Comparison of ENCODE assay signal across 7 cellular contexts in genomic region chr17:81427446-81428120, GRCh38. TPM values are rescaled to one million over a fixed set of nuclear protein-coding genes. Genes with fewer than 3 reads are reported as not detected.
A peak's percentile ranks its signal among the peaks of the same experiment; 100 is the strongest.
DNase-seq lines count a peak whose midpoint lies in the region; ATAC-seq and TF ChIP-seq lines count a peak whose summit lies in the region.

No MANE protein-coding gene starts in this region.

- CTCF ChIA-PET in IMR-90 (lab: Yijun Ruan, JAX), result no interaction called here

- H3K14ac ChIP-seq in IMR-90 (replicated peaks; ENCODE audit: low read depth, low read length), result no peak overlapping the region

- H3K4ac ChIP-seq in IMR-90 (ENCODE audit: low read depth, low read length), result no peak overlapping the region

- H3K27ac ChIP-seq in IMR-90 (ENCODE audit: insufficient read depth, low read length) (no peak overlapping the region), left ventricle myocardium inferior (replicated peaks) (peak overlapping the region; percentile 72), stomach (peak overlapping the region; percentile 85 to 91 (median 88))

- no peak overlapping the region for H2BK15ac ChIP-seq in IMR-90 (ENCODE audit: low read depth, low read length)

- DNase-seq in IMR-90, result no peak
- DNase-seq in NCI-H446 treated with DMSO at 0.1 percent for 48 hours (lab: John Stamatoyannopoulos, UW), result peak; percentile 82
- DNase-seq in left ventricle myocardium inferior, result peak; percentile 76
- peak; percentile 95 for DNase-seq in stomach
- DNase-seq in UCSD-AML1 (lab: John Stamatoyannopoulos, UW; ENCODE audit: unreplicated experiment), result no peak

- H3K9me3 ChIP-seq in IMR-90 (ENCODE audit: control insufficient read depth, insufficient read depth, low read length), result no peaks in the 10 kb centered on the region
- H3K9me3 ChIP-seq in left ventricle myocardium inferior (replicated peaks), result no peaks in the 10 kb centered on the region
- H3K9me3 ChIP-seq in stomach, result no peaks in the 10 kb centered on the region

- H2BK20ac ChIP-seq in IMR-90 (ENCODE audit: low read depth, low read length), result no peak overlapping the region

- TF ChIP-seq POLR2A in IMR-90 (IDR thresholded peaks at IDR 0.05; ENCODE audit: low read depth, low read length), result no peak
- no peak for TF ChIP-seq POLR2A in stomach (IDR thresholded peaks at IDR 0.05)

- H3K56ac ChIP-seq in IMR-90 (ENCODE audit: extremely low read depth, insufficient read depth, low read length), result no peak overlapping the region

- no peak overlapping the region for H3K4me2 ChIP-seq in IMR-90 (ENCODE audit: low read depth, low read length)

- dilution Hi-C loops in IMR-90 (cut with HindIII; ENCODE audit: low sequenced_read_pairs, unreplicated experiment), result no loop called here

- H3K36me3 ChIP-seq in IMR-90 (ENCODE audit: control insufficient read depth, insufficient read depth, low read length), result no peaks in the 10 kb centered on the region; the same call in 1 of the 2 replicates
- no peaks in the 10 kb centered on the region for H3K36me3 ChIP-seq in left ventricle myocardium inferior
- no peaks in the 10 kb centered on the region for H3K36me3 ChIP-seq in stomach

- H3K79me1 ChIP-seq in IMR-90 (ENCODE audit: low read depth in 1 of 2, low read length in 2 of 2), result peaks cover 20 to 40% of the 10 kb centered on the region in 2 experiments

- H2BK120ac ChIP-seq in IMR-90 (ENCODE audit: low read depth, low read length), result no peak overlapping the region

- H3K4me3 ChIP-seq in IMR-90 (ENCODE audit: insufficient read depth, low read depth, low read length), result no peak overlapping the region
- peak overlapping the region; percentile 29 for H3K4me3 ChIP-seq in left ventricle myocardium inferior
- H3K4me3 ChIP-seq in stomach, result peak overlapping the region in 2 of 4 donors; percentile 2 to 8

- TF ChIP-seq EP300 in stomach (IDR thresholded peaks at IDR 0.05), result no peak

- no peak overlapping the region for H4K8ac ChIP-seq in IMR-90 (ENCODE audit: low read depth in 2 of 2, low read length in 2 of 2)

- H3K4me1 ChIP-seq in IMR-90 (ENCODE audit: control insufficient read depth, insufficient read depth, low read length), result peaks cover 25% of the 10 kb centered on the region
- peaks cover 66% of the 10 kb centered on the region for H3K4me1 ChIP-seq in left ventricle myocardium inferior
- H3K4me1 ChIP-seq in stomach, result peaks cover 61 to 69% (median 65%) of the 10 kb centered on the region in 4 donors

- H3K23ac ChIP-seq in IMR-90 (ENCODE audit: low read depth, low read length), result no peak overlapping the region

- WGBS in IMR-90 (ENCODE audit: extremely low coverage in 2 of 2, insufficient read length in 1 of 2), 2 experiments, result 81% methylated on average over 8 of the region's 32 CpGs; no CpG with 5 or more reads in 1 of the 2 experiments
- WGBS in stomach, 5 donors, result 17 to 36% (median 24%) methylated on average over 21 to 32 of the region's 32 CpGs

- no peak overlapping the region for H2BK5ac ChIP-seq in IMR-90 (ENCODE audit: low read depth, low read length, poor library complexity, severe bottlenecking)

- H2AK5ac ChIP-seq in IMR-90 (ENCODE audit: low read depth, low read length), result no peak overlapping the region

- no peak for TF ChIP-seq RAD21 in IMR-90 (IDR thresholded peaks at IDR 0.05; ENCODE audit: low read length)

- H3K9me1 ChIP-seq in IMR-90 (ENCODE audit: insufficient read depth, low read length), result peaks cover 10% of the 10 kb centered on the region

- intact Hi-C loops in IMR-90 (cut with micrococcal nuclease), result no loop called here
- intact Hi-C loops in left ventricle myocardium inferior (cut with micrococcal nuclease), result no loop called here
- intact Hi-C loops in stomach (cut with DNase I; ENCODE audit: low total_unique reads), result no loop called here

- H2AK9ac ChIP-seq in IMR-90 (replicated peaks; ENCODE audit: low read depth, low read length, poor library complexity), result peak overlapping the region; percentile 55

- no peak overlapping the region for H4K91ac ChIP-seq in IMR-90 (ENCODE audit: insufficient read depth, low read depth, low read length)

- no TSS peak for BruUV-seq in IMR-90 (replicated peaks; lab: Mats Ljungman, UMichigan)

- H4K20me1 ChIP-seq in IMR-90 (ENCODE audit: insufficient read depth, low read length), result peaks cover 8% of the 10 kb centered on the region

- POLR2A ChIA-PET in IMR-90 (lab: Charles Lee; ENCODE audit: unreplicated experiment), result no interaction called here

- H2AFZ ChIP-seq in IMR-90 (replicated peaks; ENCODE audit: low read length, poor library complexity), result no peak overlapping the region

- H3K18ac ChIP-seq in IMR-90 (ENCODE audit: low read depth, low read length), result no peak overlapping the region

- TF ChIP-seq CTCF in IMR-90 (conservative IDR thresholded peaks at IDR 0.05; ENCODE audit: low read depth, low read length), result no peak
- no peak for TF ChIP-seq CTCF in left ventricle myocardium inferior (IDR thresholded peaks at IDR 0.05; ENCODE audit: borderline replicate concordance)
- no peak for TF ChIP-seq CTCF in stomach (IDR thresholded peaks at IDR 0.05)

- ATAC-seq in IMR-90 (ENCODE audit: low read depth) (no peak), GM19324 (IDR thresholded peaks at IDR 0.05; ENCODE audit: low FRiP score, unreplicated experiment) (no peak), HG03565 (IDR thresholded peaks at IDR 0.05; ENCODE audit: unreplicated experiment) (no peak)

- H3K27me3 ChIP-seq in IMR-90 (ENCODE audit: control insufficient read depth, insufficient read depth, low read length) (no peaks in the 10 kb centered on the region), left ventricle myocardium inferior (ENCODE audit: low read depth) (no peaks in the 10 kb centered on the region), stomach (peaks cover 0 to 34% (median 4%) of the 10 kb centered on the region in 3 donors)

- no peak overlapping the region for H3K9ac ChIP-seq in IMR-90 (ENCODE audit: low read depth, low read length)

- H4K5ac ChIP-seq in IMR-90 (ENCODE audit: low read depth, low read length), result no peak overlapping the region

- in situ Hi-C loops in IMR-90 (cut with MboI; ENCODE audit: low sequenced_read_pairs), result no loop called here

TF ChIP-seq in IMR-90, 13 proteins besides CTCF, POLR2A, EP300 and RAD21:
- no peak for TF ChIP-seq RFX5 (IDR thresholded peaks at IDR 0.05; ENCODE audit: low read depth, low read length)
- no peak for TF ChIP-seq USF2 (IDR thresholded peaks at IDR 0.05; ENCODE audit: low read depth, low read length)
- TF ChIP-seq MAFK (IDR thresholded peaks at IDR 0.05; ENCODE audit: low read depth, low read length), result no peak
- no peak for TF ChIP-seq SMC3 (IDR thresholded peaks at IDR 0.05; ENCODE audit: low read depth, low read length)
- TF ChIP-seq RCOR1 (IDR thresholded peaks at IDR 0.05; ENCODE audit: insufficient replicate concordance, low read length), result no peak
- no peak for TF ChIP-seq CHD1 (IDR thresholded peaks at IDR 0.05; ENCODE audit: low read depth, low read length)
- no peak for TF ChIP-seq CEBPB (IDR thresholded peaks at IDR 0.05; ENCODE audit: low read depth, low read length)
- TF ChIP-seq NFE2L2 (IDR thresholded peaks at IDR 0.05; ENCODE audit: low read depth, low read length), result no peak
- no peak for TF ChIP-seq BHLHE40 (IDR thresholded peaks at IDR 0.05; ENCODE audit: low read depth, low read length)
- TF ChIP-seq FOS (IDR thresholded peaks at IDR 0.05; ENCODE audit: low read depth, low read length), result no peak

RNA-seq across cellular contexts. Expression of gene BAHCC1, which starts 32.3 kb away (rescaled TPM):
- total RNA-seq in IMR-90 (2012; rRNA removed) (0.36 and 0.83 TPM in 2 replicates), left ventricle myocardium inferior (7.3 TPM), stomach (10 to 100 TPM in 4 of 5 donors, 1 to 10 TPM in 1; 8.6 to 56.2 (median 15.2) TPM)
- polyA plus RNA-seq in IMR-90 (2012; rRNA removed) (7.8 and 8.1 TPM in 2 replicates), stomach (1 to 10 TPM; 4.9 to 6.6 (median 5.1) TPM)
- 4.4 and 5.5 TPM in 2 replicates for polyA plus RNA-seq in IMR-90 (2012; cell fraction: cytosol; rRNA removed)
- 24.1 and 56.3 TPM in 2 replicates for polyA plus RNA-seq in IMR-90 (2012; cell fraction: nucleus; rRNA removed; ENCODE audit: low replicate concordance)

Comparison
In these comparisons a context has a peak if more than half of its experiments do, and no peak if none do; other contexts are left out.
1. DNase-seq: peak in NCI-H446 treated with DMSO at 0.1 percent for 48 hours (single experiment), left ventricle myocardium inferior (single experiment) and stomach (single experiment); none in IMR-90 (single experiment) and UCSD-AML1 (single experiment).